Comparison of ENCODE assay signal across 8 cellular contexts in genomic region chr22:31289335-31289734, GRCh38. TPM values are rescaled to one million over a fixed set of nuclear protein-coding genes. Genes with fewer than 3 reads are reported as not detected.
DNase-seq lines count a peak whose midpoint lies in the region; TF ChIP-seq lines count a peak whose summit lies in the region.
"Had no signal": no experiment of that assay in that cellular context is flagged by ENCODE, and none has a peak within 500 bp of the region (broad histone marks: within the 10 kb centered on the region; RNA-seq: fewer than 3 reads in every experiment).

No MANE protein-coding gene starts in this region.

- peak overlapping the region; percentile 22 for H3K4me3 ChIP-seq in GM12864 (ENCODE audit: low read depth, low read length)
- H3K4me3 ChIP-seq in dorsolateral prefrontal cortex: peak overlapping the region in 48 of 59 donors; percentile 10 to 98 (median 88)
- no peak overlapping the region for H3K4me3 ChIP-seq in skeletal muscle satellite cell (ENCODE audit: low read length)

- TF ChIP-seq CTCF in GM12864 (IDR thresholded peaks at IDR 0.05; ENCODE audit: low read depth, low read length, missing control alignments) (no peak), dorsolateral prefrontal cortex (IDR thresholded peaks at IDR 0.05 in 54 of 56, conservative IDR thresholded peaks at IDR 0.05 in 2 of 56; ENCODE audit: low read depth in 1 of 56, partially characterized antibody in 56 of 56) (no peak), mesothelial cell of epicardium (IDR thresholded peaks at IDR 0.05; ENCODE audit: unreplicated experiment) (no peak)

- no peaks in the 10 kb centered on the region for H3K9me3 Mint-ChIP-seq in mesothelial cell of epicardium

- H3K27me3 ChIP-seq in dorsolateral prefrontal cortex (no peaks in the 10 kb centered on the region), skeletal muscle satellite cell (ENCODE audit: control insufficient read depth, insufficient read depth, low read length) (no peaks in the 10 kb centered on the region)

- intact Hi-C loops in dorsolateral prefrontal cortex (cut with DNase I): no loop called here

- H3K27ac ChIP-seq in dorsolateral prefrontal cortex: peak overlapping the region; percentile 85 to 100 (median 99)

- no peak overlapping the region for H3K4me3 Mint-ChIP-seq in mesothelial cell of epicardium

- H3K4me1 Mint-ChIP-seq in mesothelial cell of epicardium: peaks cover 29% of the 10 kb centered on the region

- no peak overlapping the region for H3K27ac Mint-ChIP-seq in mesothelial cell of epicardium

- H3K36me3 ChIP-seq in skeletal muscle satellite cell (ENCODE audit: insufficient read depth, low read length): no peaks in the 10 kb centered on the region

- peak overlapping the region; percentile 79 for H3K9ac ChIP-seq in skeletal muscle satellite cell (ENCODE audit: low read depth, low read length)

- H3K4me1 ChIP-seq in skeletal muscle satellite cell (ENCODE audit: control insufficient read depth, insufficient read depth, low read length): peaks cover 18% of the 10 kb centered on the region

- H3K27me3 Mint-ChIP-seq in mesothelial cell of epicardium (ENCODE audit: low read depth): no peaks in the 10 kb centered on the region

- no peak overlapping the region for H3K4me2 ChIP-seq in skeletal muscle satellite cell (ENCODE audit: low read length)

- in situ Hi-C loops in G401 (cut with HindIII; ENCODE audit: low sequenced_read_pairs): no loop called here

- DNase-seq in GM12864 (ENCODE audit: low read depth): no peak
- peak; percentile 82 for DNase-seq in NCI-H510A treated with DMSO at 0.1 percent for 48 hours (lab: John Stamatoyannopoulos, UW)
- no peak for DNase-seq in dorsolateral prefrontal cortex
- no peak for DNase-seq in G401 (ENCODE audit: low spot score)
- no peak for DNase-seq in NCI-H446 (lab: John Stamatoyannopoulos, UW)
- no peak for DNase-seq in mesothelial cell of epicardium (ENCODE audit: low spot score in 2 of 2, unreplicated experiment in 2 of 2)
- DNase-seq: stimulated activated CD4-positive, alpha-beta T cell treated with anti-CD3 and anti-CD28 coated beads, Interleukin-4, amount 100 ng/mL, for 1 hour had no signal

- no peaks in the 10 kb centered on the region for H3K9me3 ChIP-seq in skeletal muscle satellite cell (replicated peaks; ENCODE audit: low read length)

- peaks cover 6% of the 10 kb centered on the region for H3K36me3 Mint-ChIP-seq in mesothelial cell of epicardium

RNA-seq across cellular contexts. Expression of gene PIK3IP1, which starts 3.0 kb away (rescaled TPM):
- total RNA-seq in dorsolateral prefrontal cortex (10 to 100 TPM; 30.3 to 94.4 (median 54.6) TPM), mesothelial cell of epicardium (16.9 to 19.1 TPM (median 17.4 TPM) in 3 replicates)
- 4.4 and 6.6 TPM in 2 replicates for total RNA-seq in skeletal muscle satellite cell (2012; rRNA removed)
- total RNA-seq in G401 (2014; rRNA removed; shearing (Covaris generic)): 9.3 and 12.5 TPM in 2 replicates

RNA-seq across cellular contexts. Expression of gene PATZ1, which starts 56.8 kb away (rescaled TPM):
- total RNA-seq in dorsolateral prefrontal cortex (10 to 100 TPM; 15.7 to 39.3 (median 23.2) TPM), mesothelial cell of epicardium (70.9 to 73.6 TPM (median 71.7 TPM) in 3 replicates)
- 8.3 and 8.9 TPM in 2 replicates for total RNA-seq in skeletal muscle satellite cell (2012; rRNA removed)
- total RNA-seq in G401 (2014; rRNA removed; shearing (Covaris generic)): 30.2 and 30.8 TPM in 2 replicates
